16 cellular contexts compared by ENCODE assay signal in the genomic region with DNA sequence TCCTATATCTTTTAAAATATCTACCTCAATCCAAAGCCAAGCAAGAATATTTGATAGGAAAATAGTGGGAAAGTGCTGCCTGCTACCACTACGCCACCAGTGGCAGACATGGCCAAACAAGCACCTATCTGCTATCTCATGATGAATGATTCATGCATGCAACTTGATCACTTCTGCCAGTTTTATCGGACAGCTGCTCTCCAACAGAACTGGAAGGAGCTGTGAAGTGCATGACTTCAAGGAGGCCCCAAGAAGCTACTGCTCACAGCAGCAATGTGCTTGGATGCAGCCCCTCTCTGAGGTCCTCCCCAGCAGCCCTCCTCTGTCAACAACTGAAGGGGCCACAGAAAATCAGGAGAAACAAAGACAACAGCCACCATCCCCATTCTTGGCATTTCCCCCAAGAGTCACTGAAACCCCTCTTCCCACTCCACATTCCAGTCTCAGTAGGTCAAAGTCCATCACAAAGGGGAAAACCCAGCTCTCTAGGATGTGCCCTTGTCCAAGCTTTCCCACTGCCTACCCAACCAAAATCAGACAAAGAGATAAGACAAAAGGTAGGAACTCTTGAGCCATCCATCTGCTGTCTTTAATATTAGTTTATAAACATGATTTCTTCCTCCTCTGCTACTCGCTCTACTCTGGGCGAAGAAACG.
DNase-seq lines count a peak whose midpoint lies in the region; ATAC-seq and TF ChIP-seq lines count a peak whose summit lies in the region.
"Had no signal": no experiment of that assay in that cellular context is flagged by ENCODE, and none has a peak within 500 bp of the region (broad histone marks: within the 10 kb centered on the region; RNA-seq: fewer than 3 reads in every experiment).

No MANE protein-coding gene starts in this region.

- no peaks in the 10 kb centered on the region for H3K27me3 Mint-ChIP-seq in activated CD4-positive, alpha-beta T cell treated with anti-CD3 and anti-CD28 coated beads, Interleukin-2, amount 10 ng/mL, durations not matched to agents 7 days and 5 days
- peaks cover 0 to 6% (median 0%) of the 10 kb centered on the region in 5 donors for H3K27me3 Mint-ChIP-seq in naive thymus-derived CD4-positive, alpha-beta T cell
- H3K27me3 Mint-ChIP-seq: activated CD4-positive, alpha-beta T cell treated with anti-CD3 and anti-CD28 coated beads for 36 hours; CD4-positive, alpha-beta T cell had no signal

- POLR2A ChIA-PET in activated CD4-positive, alpha-beta T cell treated with anti-CD3 and anti-CD28 coated beads, Interleukin-2, amount 10 ng/mL, durations not matched to agents 7 days and 5 days (lab: Charles Lee), result no interaction called here
- POLR2A ChIA-PET in naive thymus-derived CD4-positive, alpha-beta T cell (lab: Charles Lee), result interaction anchor here (0.7 kb wide), 1 partner anchor 10 kb away, joined by 4 read pairs; no protein-coding TSS in a partner anchor

- H3K36me3 Mint-ChIP-seq in activated CD4-positive, alpha-beta T cell treated with anti-CD3 and anti-CD28 coated beads, Interleukin-2, amount 10 ng/mL, durations not matched to agents 7 days and 5 days (ENCODE audit: low read depth), result no peaks in the 10 kb centered on the region
- H3K36me3 Mint-ChIP-seq in naive thymus-derived CD4-positive, alpha-beta T cell, result no peaks in the 10 kb centered on the region
- H3K36me3 Mint-ChIP-seq: natural killer cell treated with Interleukin-12 subunit alpha and Interleukin-12 subunit beta and Interleukin-15 and Interleukin-18, amount 100 ng/mL, for 72 hours had no signal

- intact Hi-C loops in tibial artery (cut with DNase I; ENCODE audit: low total_unique reads), result loop anchor here (5.0 kb wide), 1 partner anchor 182 kb away; no protein-coding TSS in a partner anchor
- intact Hi-C loops in naive thymus-derived CD4-positive, alpha-beta T cell (cut with micrococcal nuclease), result no loop called here

- H3K4me3 Mint-ChIP-seq in activated CD4-positive, alpha-beta T cell treated with anti-CD3 and anti-CD28 coated beads, Interleukin-2, amount 10 ng/mL, durations not matched to agents 7 days and 5 days, result no peak overlapping the region
- H3K4me3 Mint-ChIP-seq in naive thymus-derived CD4-positive, alpha-beta T cell, result no peak overlapping the region
- H3K4me3 Mint-ChIP-seq: activated CD4-positive, alpha-beta T cell treated with anti-CD3 and anti-CD28 coated beads for 36 hours; CD4-positive, alpha-beta T cell; effector memory CD8-positive, alpha-beta T cell; natural killer cell treated with Interleukin-12 subunit alpha and Interleukin-12 subunit beta and Interleukin-15 and Interleukin-18, amount 100 ng/mL, for 72 hours had no signal

- H3K27me3 ChIP-seq in MG63, result no peaks in the 10 kb centered on the region
- H3K27me3 ChIP-seq in tibial artery, result peaks cover 0 to 3% of the 10 kb centered on the region in 2 donors
- no peaks in the 10 kb centered on the region for H3K27me3 ChIP-seq in naive thymus-derived CD4-positive, alpha-beta T cell (ENCODE audit: control insufficient read depth in 2 of 2, insufficient read depth in 2 of 2, low read length in 2 of 2)

- H3K4me3 ChIP-seq in MG63 (no peak overlapping the region), cardiac fibroblast (replicated peaks in 1 of 2; ENCODE audit: low read depth in 2 of 2, low read length in 2 of 2) (no peak overlapping the region), tibial artery (no peak overlapping the region)
- H3K4me3 ChIP-seq in naive thymus-derived CD4-positive, alpha-beta T cell (ENCODE audit: low read length), result no peak overlapping the region
- H3K4me3 ChIP-seq: GM23248 had no signal

- ATAC-seq in left lobe of liver (no peak), HG03045 (IDR thresholded peaks at IDR 0.05; ENCODE audit: unreplicated experiment) (no peak)
- ATAC-seq in naive thymus-derived CD4-positive, alpha-beta T cell, result no peak
- ATAC-seq: activated CD4-positive, alpha-beta T cell treated with anti-CD3 and anti-CD28 coated beads for 36 hours; effector memory CD8-positive, alpha-beta T cell; left colon; stimulated activated naive CD8-positive, alpha-beta T cell treated with anti-CD3 and anti-CD28 coated beads, Interleukin-15, Interleukin-2, amounts not matched to agents 100 U/mL and 50 U/mL, for 24 hours had no signal

- H3K4me1 ChIP-seq in tibial artery, result no peaks in the 10 kb centered on the region
- H3K4me1 ChIP-seq in naive thymus-derived CD4-positive, alpha-beta T cell (ENCODE audit: control insufficient read depth in 2 of 2, insufficient read depth in 2 of 2, low read length in 2 of 2), result no peaks in the 10 kb centered on the region

- H3K9me3 Mint-ChIP-seq in activated CD4-positive, alpha-beta T cell treated with anti-CD3 and anti-CD28 coated beads, Interleukin-2, amount 10 ng/mL, durations not matched to agents 7 days and 5 days, result no peaks in the 10 kb centered on the region
- no peaks in the 10 kb centered on the region for H3K9me3 Mint-ChIP-seq in naive thymus-derived CD4-positive, alpha-beta T cell
- H3K9me3 Mint-ChIP-seq: CD4-positive, alpha-beta T cell; effector memory CD8-positive, alpha-beta T cell; natural killer cell treated with Interleukin-12 subunit alpha and Interleukin-12 subunit beta and Interleukin-15 and Interleukin-18, amount 100 ng/mL, for 72 hours had no signal

- H3K9me3 ChIP-seq in MG63 (no peaks in the 10 kb centered on the region), tibial artery (no peaks in the 10 kb centered on the region)
- no peaks in the 10 kb centered on the region for H3K9me3 ChIP-seq in naive thymus-derived CD4-positive, alpha-beta T cell (ENCODE audit: control insufficient read depth in 2 of 3, low read length in 3 of 3)

- H3K4me1 Mint-ChIP-seq in activated CD4-positive, alpha-beta T cell treated with anti-CD3 and anti-CD28 coated beads, Interleukin-2, amount 10 ng/mL, durations not matched to agents 7 days and 5 days, result no peaks in the 10 kb centered on the region
- H3K4me1 Mint-ChIP-seq in naive thymus-derived CD4-positive, alpha-beta T cell, result peaks cover 0 to 19% (median 17%) of the 10 kb centered on the region in 7 donors

- no peak for TF ChIP-seq CTCF in cardiac fibroblast (IDR thresholded peaks at IDR 0.05; ENCODE audit: low read depth, low read length)
- no peak for TF ChIP-seq CTCF in tibial artery (IDR thresholded peaks at IDR 0.05)

- H3K36me3 ChIP-seq in MG63, result no peaks in the 10 kb centered on the region
- no peaks in the 10 kb centered on the region for H3K36me3 ChIP-seq in tibial artery
- no peaks in the 10 kb centered on the region for H3K36me3 ChIP-seq in naive thymus-derived CD4-positive, alpha-beta T cell (ENCODE audit: control insufficient read depth in 2 of 3, insufficient read depth in 3 of 3, low read length in 3 of 3)

- no peak overlapping the region for H3K27ac Mint-ChIP-seq in activated CD4-positive, alpha-beta T cell treated with anti-CD3 and anti-CD28 coated beads, Interleukin-2, amount 10 ng/mL, durations not matched to agents 7 days and 5 days
- no peak overlapping the region for H3K27ac Mint-ChIP-seq in naive thymus-derived CD4-positive, alpha-beta T cell
- H3K27ac Mint-ChIP-seq: activated CD4-positive, alpha-beta T cell treated with anti-CD3 and anti-CD28 coated beads for 36 hours; CD4-positive, alpha-beta T cell; effector memory CD8-positive, alpha-beta T cell; natural killer cell treated with Interleukin-12 subunit alpha and Interleukin-12 subunit beta and Interleukin-15 and Interleukin-18, amount 100 ng/mL, for 72 hours had no signal

- H3K27ac ChIP-seq in tibial artery, result no peak overlapping the region
- no peak overlapping the region for H3K27ac ChIP-seq in naive thymus-derived CD4-positive, alpha-beta T cell (ENCODE audit: low read depth, low read length)
- H3K27ac ChIP-seq: GM23248 had no signal

- CTCF ChIA-PET in activated CD4-positive, alpha-beta T cell treated with anti-CD3 and anti-CD28 coated beads, Interleukin-2, amount 10 ng/mL, durations not matched to agents 7 days and 5 days (lab: Charles Lee), result no interaction called here
- CTCF ChIA-PET in naive thymus-derived CD4-positive, alpha-beta T cell (lab: Charles Lee), result interaction anchor here (1.2 kb wide), 1 partner anchor 181 kb away, joined by 4 read pairs; no protein-coding TSS in a partner anchor

- DNase-seq in MG63 (peak; percentile 8), cardiac fibroblast (ENCODE audit: low read depth in 2 of 2) (peak; percentile 52 to 64), left lobe of liver (ENCODE audit: low spot score) (peak; percentile 26), tibial artery (peak; percentile 13 to 27)
- no peak for DNase-seq in activated CD4-positive, alpha-beta T cell treated with anti-CD3 and anti-CD28 coated beads, Interleukin-2, amount 10 ng/mL, durations not matched to agents 7 days and 5 days
- DNase-seq in naive thymus-derived CD4-positive, alpha-beta T cell, result no peak
- DNase-seq: activated CD4-positive, alpha-beta T cell treated with anti-CD3 and anti-CD28 coated beads for 36 hours; aorta; effector memory CD8-positive, alpha-beta T cell; GM23248; left colon; NCI-H1092 treated with DMSO at 0.1 percent for 48 hours; stimulated activated naive CD8-positive, alpha-beta T cell treated with anti-CD3 and anti-CD28 coated beads, Interleukin-15, Interleukin-2, amounts not matched to agents 100 U/mL and 50 U/mL, for 24 hours had no signal

Comparison
In these comparisons a context has a peak if more than half of its experiments do, and no peak if none do; other contexts are left out.
1. DNase-seq: peak in MG63 (single experiment), cardiac fibroblast (2 of 2), left lobe of liver (single experiment) and tibial artery (2 of 2); none in activated CD4-positive, alpha-beta T cell treated with anti-CD3 and anti-CD28 coated beads, Interleukin-2, amount 10 ng/mL, durations not matched to agents 7 days and 5 days (single experiment) and naive thymus-derived CD4-positive, alpha-beta T cell (0 of 9).